8 cellular contexts compared by ENCODE assay signal in the genomic region with DNA sequence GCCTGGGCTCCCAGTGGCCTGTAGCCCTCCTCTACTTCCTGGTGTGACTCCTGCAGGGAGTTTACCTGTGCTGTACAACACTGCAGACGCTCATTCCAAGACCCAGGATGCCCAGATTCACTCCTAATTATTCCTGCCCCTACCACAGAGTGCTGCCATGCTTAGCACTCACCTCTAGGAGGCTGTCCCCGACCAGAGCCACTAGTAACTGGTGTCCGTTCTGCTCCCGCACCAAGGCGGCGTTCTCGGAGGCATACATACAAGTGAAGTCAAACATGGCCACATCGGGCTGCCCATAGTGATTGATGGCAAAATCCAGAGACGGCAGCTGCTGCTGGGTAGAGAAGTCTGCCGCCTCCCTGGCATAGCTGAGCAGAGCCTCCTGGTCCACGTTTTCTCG.
DNase-seq lines count a peak whose midpoint lies in the region; ATAC-seq, FAIRE-seq and TF ChIP-seq lines count a peak whose summit lies in the region.

No MANE protein-coding gene starts in this region.

- WGBS in HepG2 (ENCODE audit: low lambda C conversion rate) = 95% methylated on average over 11 of the region's 12 CpGs

- H3K36me3 Mint-ChIP-seq in chondrocyte (ENCODE audit: low read depth) = peaks cover 39% of the 10 kb centered on the region

- peak; percentile 56 for ATAC-seq in HepG2
- peak; percentile 46 for ATAC-seq in upper lobe of right lung
- no peak for ATAC-seq in GM21576 (IDR thresholded peaks at IDR 0.05; ENCODE audit: unreplicated experiment)
- no peak for ATAC-seq in HG03442 (IDR thresholded peaks at IDR 0.05; ENCODE audit: unreplicated experiment)
- no peak for ATAC-seq in GM19395 (IDR thresholded peaks at IDR 0.05; ENCODE audit: unreplicated experiment)

- H3K36me3 ChIP-seq in HepG2 (replicated peaks in 1 of 2; ENCODE audit: control insufficient read depth in 1 of 2, insufficient read depth in 2 of 2, low read length in 2 of 2) = peaks cover 8 to 29% of the 10 kb centered on the region in 2 experiments; a peak in 4 of 5 replicates
- peaks cover 25% of the 10 kb centered on the region for H3K36me3 ChIP-seq in upper lobe of right lung

- H3K4me3 Mint-ChIP-seq in chondrocyte (ENCODE audit: unreplicated experiment) = no peak overlapping the region

- CTCF ChIA-PET in HepG2 (lab: Yijun Ruan, JAX; ENCODE audit: low intra/inter-chr PET ratio, low total read pairs) = no interaction called here

- intact Hi-C loops in HepG2 (cut with micrococcal nuclease; ENCODE audit: unreplicated experiment) (loop anchor here (2.0 to 10.0 kb wide), 3 partner anchors 58 to 180 kb away; a partner anchor contains a TSS), upper lobe of right lung (cut with DNase I) (no loop called here)

- no peaks in the 10 kb centered on the region for H3K9me3 Mint-ChIP-seq in chondrocyte (ENCODE audit: low read depth)

- no peak overlapping the region for H3K27ac Mint-ChIP-seq in chondrocyte (ENCODE audit: unreplicated experiment)

- no TSS peak for BruUV-seq in HepG2 (replicated peaks; lab: Mats Ljungman, UMichigan)

- H3K4me2 ChIP-seq in HepG2 (ENCODE audit: low read depth, low read length) = no peak overlapping the region

- H3K9ac ChIP-seq in HepG2 (ENCODE audit: insufficient read depth, low read depth, low read length) = no peak overlapping the region

- DNase-seq in NCI-H82 (lab: John Stamatoyannopoulos, UW) (peak; percentile 41), NCI-H82 treated with DMSO at 0.1 percent for 48 hours (lab: John Stamatoyannopoulos, UW; ENCODE audit: unreplicated experiment) (no peak), chondrocyte (ENCODE audit: low spot score) (no peak), HepG2 (ENCODE audit: low spot score) (no peak), upper lobe of right lung (no peak)

- TF ChIP-seq CTCF in chondrocyte (IDR thresholded peaks at IDR 0.05) = peak; percentile 66
- TF ChIP-seq CTCF in HepG2 (CRISPR knock-in tag; IDR thresholded peaks at IDR 0.05) = no peak
- peak; percentile 20 for TF ChIP-seq CTCF in upper lobe of right lung (IDR thresholded peaks at IDR 0.05)

- no peak overlapping the region for H3K27ac ChIP-seq in HepG2 (ENCODE audit: extremely low read length, insufficient read depth, low read length)
- no peak overlapping the region for H3K27ac ChIP-seq in upper lobe of right lung

- no peak for TF ChIP-seq RAD21 in HepG2 (CRISPR knock-in tag; IDR thresholded peaks at IDR 0.05)

- POLR2A ChIA-PET in HepG2 (lab: Yijun Ruan, JAX) = no interaction called here

- H3K27me3 Mint-ChIP-seq in chondrocyte (ENCODE audit: low read depth) = no peaks in the 10 kb centered on the region

- TF ChIP-seq EP300 in HepG2 (IDR thresholded peaks at IDR 0.05; ENCODE audit: low read depth in 2 of 2, low read length in 2 of 2) = no peak
- no peak for TF ChIP-seq EP300 in HepG2 (CRISPR knock-in tag; IDR thresholded peaks at IDR 0.05; ENCODE audit: borderline replicate concordance)

- TF ChIP-seq POLR2A in HepG2 (IDR thresholded peaks at IDR 0.05; ENCODE audit: insufficient read depth in 1 of 2, low read depth in 2 of 2, low read length in 2 of 2) = no peak

- H3K4me1 ChIP-seq in HepG2 (ENCODE audit: insufficient read depth, low read length) (peaks cover 58% of the 10 kb centered on the region), upper lobe of right lung (no peaks in the 10 kb centered on the region)

- no peaks in the 10 kb centered on the region for H4K20me1 ChIP-seq in HepG2 (ENCODE audit: insufficient read depth, low read length)

- no peak for FAIRE-seq in HepG2 (lab: Jason Lieb, UNC)

- H3K4me3 ChIP-seq in HepG2 (replicated peaks in 1 of 3; ENCODE audit: insufficient read depth in 1 of 3, low read depth in 2 of 3, low read length in 3 of 3) = no peak overlapping the region
- H3K4me3 ChIP-seq in upper lobe of right lung = no peak overlapping the region

- H3K9me3 ChIP-seq in HepG2 (ENCODE audit: low read length) (no peaks in the 10 kb centered on the region), upper lobe of right lung (no peaks in the 10 kb centered on the region)

- H2AFZ ChIP-seq in HepG2 (ENCODE audit: low read length) = no peak overlapping the region

- in situ Hi-C loops in HepG2 (cut with HindIII; ENCODE audit: extremely low pct_ligation_motif_present, low pct_unique_long_range_greater_than_20kb) = no loop called here

- H3K4me1 Mint-ChIP-seq in chondrocyte (ENCODE audit: low read depth) = no peaks in the 10 kb centered on the region

- no peaks in the 10 kb centered on the region for H3K27me3 ChIP-seq in HepG2 (ENCODE audit: control insufficient read depth in 1 of 2, insufficient read depth in 2 of 2, low read length in 2 of 2)
- no peaks in the 10 kb centered on the region for H3K27me3 ChIP-seq in upper lobe of right lung

- H3K79me2 ChIP-seq in HepG2 (ENCODE audit: insufficient read depth, low read length) = no peaks in the 10 kb centered on the region

TF ChIP-seq in HepG2, 621 proteins besides CTCF, POLR2A, EP300 and RAD21:
- no peak for TF ChIP-seq FOXM1 (CRISPR knock-in tag; IDR thresholded peaks at IDR 0.05)
- TF ChIP-seq ZBTB38 (CRISPR knock-in tag; IDR thresholded peaks at IDR 0.05) = peak; percentile 54; the same call in 1 of the 2 replicates
- TF ChIP-seq STAG1 (CRISPR knock-in tag; IDR thresholded peaks at IDR 0.05) = peak; percentile 22; the same call in 1 of the 2 replicates
- peak; percentile 50 for TF ChIP-seq PRPF4 (IDR thresholded peaks at IDR 0.05; ENCODE audit: low read depth, low read length, poor library complexity, severe bottlenecking)
- TF ChIP-seq ELF1 (CRISPR knock-in tag; IDR thresholded peaks at IDR 0.05) = no peak

Comparison
In these comparisons a context has a peak if more than half of its experiments do, and no peak if none do; other contexts are left out.
1. ATAC-seq: peak in HepG2 (single experiment) and upper lobe of right lung (single experiment); none in GM21576 (single experiment), HG03442 (single experiment) and GM19395 (single experiment).